8 cellular contexts compared by ENCODE assay signal in genomic region chr5:136174021-136174659, GRCh38. TPM values are rescaled to one million over a fixed set of nuclear protein-coding genes. Genes with fewer than 3 reads are reported as not detected.
DNase-seq lines count a peak whose midpoint lies in the region; ATAC-seq and TF ChIP-seq lines count a peak whose summit lies in the region.

No MANE protein-coding gene starts in this region.

- H3K4me1 Mint-ChIP-seq in Calu3 (ENCODE audit: low read depth, unreplicated experiment): no peaks in the 10 kb centered on the region

- no peak overlapping the region for H3K4me3 Mint-ChIP-seq in Calu3 (ENCODE audit: low read depth, unreplicated experiment)

- no peak for DNase-seq in Calu3
- DNase-seq in SW 1271 (lab: John Stamatoyannopoulos, UW): peak; percentile 8 to 71
- peak; percentile 53 for DNase-seq in glomerular visceral epithelial cell (ENCODE audit: extremely low spot score)
- peak; percentile 46 for DNase-seq in stromal cell of bone marrow (ENCODE audit: low read depth)

- no TSS peak for BruUV-seq in Calu3 (replicated peaks; lab: Mats Ljungman, UMichigan)

- ATAC-seq in GM19372 (IDR thresholded peaks at IDR 0.05; ENCODE audit: low read depth, unreplicated experiment): peak; percentile 86
- ATAC-seq in HG03469 (IDR thresholded peaks at IDR 0.05; ENCODE audit: unreplicated experiment): no peak
- no peak for ATAC-seq in HG02970 (IDR thresholded peaks at IDR 0.05; ENCODE audit: low FRiP score, unreplicated experiment)

- TF ChIP-seq RAD21 in Ishikawa (IDR thresholded peaks at IDR 0.05; ENCODE audit: low read depth): peak; percentile 51

- no peaks in the 10 kb centered on the region for H3K27me3 Mint-ChIP-seq in Calu3 (ENCODE audit: unreplicated experiment)

- H3K9me3 Mint-ChIP-seq in Calu3 (ENCODE audit: low read depth, unreplicated experiment): no peaks in the 10 kb centered on the region

- peak; percentile 58 for TF ChIP-seq CTCF in Calu3 (IDR thresholded peaks at IDR 0.05; ENCODE audit: unreplicated experiment)

- CTCF ChIA-PET in Calu3 (lab: Charles Lee): interaction anchor here (1.6 kb wide), 1 partner anchor 93 kb away, joined by 6 read pairs; no protein-coding TSS in a partner anchor

- intact Hi-C loops in Calu3 (cut with micrococcal nuclease; ENCODE audit: unreplicated experiment): loop anchor here (1.0 to 2.0 kb wide), 4 partner anchors 92 to 287 kb away; no protein-coding TSS in a partner anchor

- H3K27ac Mint-ChIP-seq in Calu3 (ENCODE audit: unreplicated experiment): no peak overlapping the region

- no peak for TF ChIP-seq EP300 in Ishikawa (IDR thresholded peaks at IDR 0.05; ENCODE audit: borderline replicate concordance)

- peaks cover 33% of the 10 kb centered on the region for H3K36me3 Mint-ChIP-seq in Calu3 (ENCODE audit: insufficient read depth, unreplicated experiment)

TF ChIP-seq in Ishikawa, 13 proteins besides CTCF, POLR2A, EP300 and RAD21:
- no peak for TF ChIP-seq MAX (IDR thresholded peaks at IDR 0.05)
- TF ChIP-seq NFIC (IDR thresholded peaks at IDR 0.05): no peak
- no peak for TF ChIP-seq TAF1 (IDR thresholded peaks at IDR 0.05; ENCODE audit: low read depth)
- TF ChIP-seq CREB1 (IDR thresholded peaks at IDR 0.05; ENCODE audit: low read depth): no peak
- no peak for TF ChIP-seq YY1 (IDR thresholded peaks at IDR 0.05; ENCODE audit: low read depth)
- TF ChIP-seq REST (IDR thresholded peaks at IDR 0.05; ENCODE audit: low read depth): no peak
- TF ChIP-seq TCF12 (IDR thresholded peaks at IDR 0.05; ENCODE audit: low read depth): no peak
- TF ChIP-seq FOXM1 (IDR thresholded peaks at IDR 0.05; ENCODE audit: borderline replicate concordance, low read depth): no peak
- no peak for TF ChIP-seq EGR1 (IDR thresholded peaks at IDR 0.05)
- TF ChIP-seq USF1 (IDR thresholded peaks at IDR 0.05): no peak
- TF ChIP-seq CEBPB (IDR thresholded peaks at IDR 0.05): no peak
- no peak for TF ChIP-seq ZBTB7A (IDR thresholded peaks at IDR 0.05; ENCODE audit: low read depth)
- TF ChIP-seq TEAD4 (IDR thresholded peaks at IDR 0.05): no peak

RNA-seq across cellular contexts. Expression of gene SMIM32, which starts 18.8 kb away (rescaled TPM):
- 0.37 and 0.42 TPM in 2 replicates for total RNA-seq in Calu3 (2022)

RNA-seq across cellular contexts. Expression of gene SMAD5, which starts 41.5 kb away (rescaled TPM):
- total RNA-seq in Calu3 (2022): 93.1 and 94.2 TPM in 2 replicates
